Comparison of ENCODE assay signal across 8 cellular contexts in the genomic region with DNA sequence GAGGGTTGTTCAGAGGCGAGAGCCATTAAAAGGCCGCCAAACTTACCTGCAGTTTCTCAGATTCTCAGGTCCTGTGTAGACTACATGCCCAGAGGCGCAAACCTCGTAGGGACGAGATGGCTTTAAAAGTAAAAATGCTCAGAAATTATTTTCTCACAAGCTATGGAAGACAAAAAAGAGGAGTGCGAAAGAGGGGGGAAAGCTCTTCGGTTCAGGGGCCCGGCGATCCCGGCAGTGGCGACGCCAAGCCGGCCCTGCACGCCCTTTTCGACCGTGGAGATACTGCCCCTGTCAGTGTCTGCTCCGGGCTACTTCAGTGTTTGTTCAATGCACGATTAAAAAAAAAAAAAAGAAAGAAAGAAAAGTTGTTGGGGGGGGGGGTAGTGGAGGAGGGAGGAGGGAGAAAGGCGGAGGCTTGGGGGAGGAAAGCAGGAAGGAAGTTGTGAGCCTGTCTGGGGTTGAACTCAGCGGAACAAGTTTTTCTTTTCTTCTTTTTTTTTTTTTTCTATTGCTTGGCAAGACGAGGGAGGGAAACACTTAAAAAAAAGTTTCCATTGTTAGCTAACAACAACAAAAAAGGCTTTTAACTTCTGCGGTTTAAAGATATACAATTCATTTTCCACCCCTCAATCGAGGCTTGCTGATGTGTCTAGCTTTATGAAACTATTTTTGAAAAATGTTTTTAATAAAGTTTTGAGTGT. TPM values are rescaled to one million over a fixed set of nuclear protein-coding genes. Genes with fewer than 3 reads are reported as not detected.
DNase-seq lines count a peak whose midpoint lies in the region; ATAC-seq and TF ChIP-seq lines count a peak whose summit lies in the region.

A gene (minus strand): TSS at position 288 of the 701 bp plus-strand sequence. CDS start 1,824 bp downstream, outside the sequence.

- CTCF ChIA-PET in GM10248 (lab: Yijun Ruan, JAX): interaction anchor here (1.2 to 3.9 kb wide), 4 partner anchors 27 to 106 kb away, joined by 3 to 11 read pairs (median 5); no protein-coding TSS in a partner anchor

- H3K4me1 ChIP-seq in iPS-20b (ENCODE audit: insufficient read depth, low read length) (peaks cover 8% of the 10 kb centered on the region; the same call in 1 of the 2 replicates), skeletal muscle tissue (ENCODE audit: control insufficient read depth in 3 of 3, insufficient read depth in 3 of 3, low read length in 3 of 3) (peaks cover 29 to 40% (median 35%) of the 10 kb centered on the region in 3 donors)

- no peaks in the 10 kb centered on the region for H3K9me3 ChIP-seq in iPS-20b (ENCODE audit: insufficient read depth, low read depth, low read length)
- no peaks in the 10 kb centered on the region for H3K9me3 ChIP-seq in skeletal muscle tissue (ENCODE audit: control insufficient read depth in 3 of 3, low read length in 3 of 3)

- ATAC-seq in HG03280 (IDR thresholded peaks at IDR 0.05; ENCODE audit: unreplicated experiment) (no peak), GM21423 (IDR thresholded peaks at IDR 0.05; ENCODE audit: unreplicated experiment) (no peak)

- TF ChIP-seq CTCF in GM10248 (IDR thresholded peaks at IDR 0.05; ENCODE audit: control extremely low read depth, extremely low read depth, low read depth, missing control alignments) (no peak), cardiac fibroblast (IDR thresholded peaks at IDR 0.05; ENCODE audit: low read depth, low read length) (no peak)

- H3K36me3 ChIP-seq in iPS-20b (ENCODE audit: insufficient read depth, low read depth, low read length): no peaks in the 10 kb centered on the region
- H3K36me3 ChIP-seq in skeletal muscle tissue (ENCODE audit: control insufficient read depth in 3 of 3, insufficient read depth in 3 of 3, low read length in 3 of 3): peaks cover 2 to 13% (median 6%) of the 10 kb centered on the region in 3 donors

- H3K9ac ChIP-seq in iPS-20b (ENCODE audit: low read depth, low read length) (peak within 1 kb of the TSS; percentile 69), skeletal muscle tissue (ENCODE audit: low read depth in 1 of 3, low read length in 3 of 3) (peak within 1 kb of the TSS; percentile 85 to 91 (median 90))

- peak within 1 kb of the TSS; percentile 69 to 73 for H3K4me3 ChIP-seq in cardiac fibroblast (replicated peaks in 1 of 2; ENCODE audit: low read depth in 2 of 2, low read length in 2 of 2)
- peak within 1 kb of the TSS; percentile 76 for H3K4me3 ChIP-seq in iPS-20b (ENCODE audit: low read length)
- H3K4me3 ChIP-seq in skeletal muscle tissue (ENCODE audit: low read length in 3 of 3): peak within 1 kb of the TSS; percentile 77 to 90 (median 87)

- DNase-seq in GM10248 (ENCODE audit: extremely low spot score) (peak; percentile 67), HUDEP-2 (lab: John Stamatoyannopoulos, UW; ENCODE audit: unreplicated experiment in 76 of 76) (peak in 54 of 76 experiments; percentile 8 to 70 (median 38)), T-helper 9 cell (peak; percentile 51), cardiac fibroblast (ENCODE audit: low read depth in 2 of 2) (peak; percentile 87 to 92)

- H3K27me3 ChIP-seq in iPS-20b (ENCODE audit: insufficient read depth, low read length): peaks cover 75% of the 10 kb centered on the region
- H3K27me3 ChIP-seq in skeletal muscle tissue (ENCODE audit: control insufficient read depth in 3 of 3, insufficient read depth in 3 of 3, low read length in 3 of 3): no peaks in the 10 kb centered on the region

- no peak within 1 kb of the TSS for H3K27ac ChIP-seq in iPS-20b (ENCODE audit: low read length)
- peak within 1 kb of the TSS; percentile 73 for H3K27ac ChIP-seq in skeletal muscle tissue (ENCODE audit: low read depth, low read length)

- POLR2A ChIA-PET in GM10248 (lab: Yijun Ruan, JAX): interaction anchor here (0.6 to 0.7 kb wide), 3 partner anchors 17 to 1341 kb away, joined by 3 to 10 read pairs (median 3); no protein-coding TSS in a partner anchor

RNA-seq across cellular contexts. Expression of the gene that starts here (rescaled TPM):
- 18.8 TPM for total RNA-seq in skeletal muscle tissue

Comparison
In these comparisons a context has a peak if more than half of its experiments do, and no peak if none do; other contexts are left out.
1. DNase-seq: peak in every context shown above with its lines; median percentile 90 in cardiac fibroblast; 67 in GM10248; 51 in T-helper 9 cell; 38 in HUDEP-2.